In genomic region chr2:195561205-195562032, GRCh38 we compare ENCODE assay signal across 8 cellular contexts.
DNase-seq lines count a peak whose midpoint lies in the region; ATAC-seq lines count a peak whose summit lies in the region.

No MANE protein-coding gene starts in this region.

- H3K9me3 Mint-ChIP-seq in activated naive CD8-positive, alpha-beta T cell treated with anti-CD3 and anti-CD28 coated beads, Interleukin-2, amount 50 U/mL, for 24 hours, result peaks cover 7% of the 10 kb centered on the region

- H3K9me3 ChIP-seq in skeletal muscle satellite cell (replicated peaks; ENCODE audit: low read length), result no peaks in the 10 kb centered on the region

- H3K36me3 Mint-ChIP-seq in activated naive CD8-positive, alpha-beta T cell treated with anti-CD3 and anti-CD28 coated beads, Interleukin-2, amount 50 U/mL, for 24 hours (ENCODE audit: low read depth), result no peaks in the 10 kb centered on the region

- H3K9ac ChIP-seq in skeletal muscle satellite cell (ENCODE audit: low read depth, low read length), result peak overlapping the region; percentile 69

- peaks cover 71% of the 10 kb centered on the region for H3K4me1 Mint-ChIP-seq in activated naive CD8-positive, alpha-beta T cell treated with anti-CD3 and anti-CD28 coated beads, Interleukin-2, amount 50 U/mL, for 24 hours

- H3K27me3 ChIP-seq in skeletal muscle satellite cell (ENCODE audit: control insufficient read depth, insufficient read depth, low read length), result no peaks in the 10 kb centered on the region

- H3K4me1 ChIP-seq in skeletal muscle satellite cell (ENCODE audit: control insufficient read depth, insufficient read depth, low read length), result peaks cover 55% of the 10 kb centered on the region

- H3K36me3 ChIP-seq in skeletal muscle satellite cell (ENCODE audit: insufficient read depth, low read length), result no peaks in the 10 kb centered on the region

- ATAC-seq in GM21381 (IDR thresholded peaks at IDR 0.05; ENCODE audit: unreplicated experiment) (peak; percentile 43), HG03575 (IDR thresholded peaks at IDR 0.05; ENCODE audit: extremely low read depth, insufficient number of reproducible peaks, low FRiP score, unreplicated experiment) (peak; percentile 36)
- no peak for ATAC-seq in activated naive CD8-positive, alpha-beta T cell treated with anti-CD3 and anti-CD28 coated beads, Interleukin-2, amount 50 U/mL, for 24 hours

- no peak overlapping the region for H3K4me3 ChIP-seq in skeletal muscle satellite cell (ENCODE audit: low read length)

- H3K27me3 Mint-ChIP-seq in activated naive CD8-positive, alpha-beta T cell treated with anti-CD3 and anti-CD28 coated beads, Interleukin-2, amount 50 U/mL, for 24 hours, result no peaks in the 10 kb centered on the region

- peak overlapping the region; percentile 42 for H3K4me3 Mint-ChIP-seq in activated naive CD8-positive, alpha-beta T cell treated with anti-CD3 and anti-CD28 coated beads, Interleukin-2, amount 50 U/mL, for 24 hours

- DNase-seq in EH (ENCODE audit: low read depth) (peak; percentile 98), KG1 (lab: John Stamatoyannopoulos, UW) (no peak), NCI-H510A treated with DMSO at 0.1 percent for 48 hours (lab: John Stamatoyannopoulos, UW) (no peak), NCI-H2196 (lab: John Stamatoyannopoulos, UW; ENCODE audit: unreplicated experiment) (no peak)
- DNase-seq in activated naive CD8-positive, alpha-beta T cell treated with anti-CD3 and anti-CD28 coated beads, Interleukin-2, amount 50 U/mL, for 24 hours, result no peak

- peak overlapping the region; percentile 87 for H3K27ac Mint-ChIP-seq in activated naive CD8-positive, alpha-beta T cell treated with anti-CD3 and anti-CD28 coated beads, Interleukin-2, amount 50 U/mL, for 24 hours

- H3K4me2 ChIP-seq in skeletal muscle satellite cell (ENCODE audit: low read length), result peak overlapping the region; percentile 48
